8 cellular contexts compared by ENCODE assay signal in the genomic region with DNA sequence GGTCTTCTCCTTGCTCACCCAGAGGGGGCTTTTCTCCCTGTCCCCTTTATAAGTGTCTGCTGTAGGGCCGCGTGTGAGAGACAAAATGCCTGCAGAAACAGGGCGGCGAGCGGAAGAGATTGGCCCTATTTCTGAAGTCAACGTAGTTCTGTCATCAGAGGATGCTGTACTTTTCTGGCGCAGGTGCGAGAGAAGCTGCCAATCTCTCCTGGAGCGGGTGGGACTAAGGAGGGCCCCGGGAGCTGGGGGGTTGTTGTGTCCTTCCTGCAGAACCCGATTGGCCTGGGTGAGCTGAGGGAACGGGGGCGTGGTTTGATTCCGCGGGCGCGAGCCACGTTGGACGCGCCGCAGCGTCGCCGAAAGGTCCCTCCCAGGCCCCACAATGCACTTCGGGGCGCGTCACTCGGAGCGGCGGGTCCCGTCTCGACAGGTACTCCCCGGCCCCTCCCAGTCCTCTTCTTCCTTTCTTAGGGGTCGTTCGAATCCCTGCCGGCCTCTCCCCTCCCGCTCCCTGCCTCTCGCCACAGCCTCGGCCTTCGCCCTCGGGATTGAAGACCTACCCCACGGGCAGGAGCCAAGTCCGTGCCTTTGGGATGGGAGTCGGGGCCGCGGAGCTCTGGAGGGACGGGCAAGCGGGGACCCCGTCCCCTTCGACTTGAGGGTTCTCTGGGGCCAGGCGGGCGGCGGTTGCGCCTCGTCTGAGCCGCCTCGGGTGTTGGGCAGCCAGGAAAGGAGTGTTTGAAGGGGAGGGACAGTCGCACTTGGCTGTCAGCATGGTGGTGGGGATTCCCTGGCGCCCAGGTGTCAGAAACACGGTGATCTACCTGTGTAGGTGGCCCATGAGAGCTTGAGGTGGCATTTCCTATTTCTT. TPM values are rescaled to one million over a fixed set of nuclear protein-coding genes. Genes with fewer than 3 reads are reported as not detected.
DNase-seq lines count a peak whose midpoint lies in the region; ATAC-seq and TF ChIP-seq lines count a peak whose summit lies in the region.

A gene with protein sequence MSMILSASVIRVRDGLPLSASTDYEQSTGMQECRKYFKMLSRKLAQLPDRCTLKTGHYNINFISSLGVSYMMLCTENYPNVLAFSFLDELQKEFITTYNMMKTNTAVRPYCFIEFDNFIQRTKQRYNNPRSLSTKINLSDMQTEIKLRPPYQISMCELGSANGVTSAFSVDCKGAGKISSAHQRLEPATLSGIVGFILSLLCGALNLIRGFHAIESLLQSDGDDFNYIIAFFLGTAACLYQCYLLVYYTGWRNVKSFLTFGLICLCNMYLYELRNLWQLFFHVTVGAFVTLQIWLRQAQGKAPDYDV (plus strand): TSS at position 387 of the 871 bp plus-strand sequence. CDS start 7,275 bp downstream, outside the sequence.

- peak in 1 of 2 donors; percentile 54 for TF ChIP-seq RAD21 in liver (IDR thresholded peaks at IDR 0.05)

- no peaks in the 10 kb centered on the region for H3K27me3 ChIP-seq in liver (ENCODE audit: control insufficient read depth in 4 of 4, insufficient read depth in 4 of 4, low read length in 3 of 4)

- no peaks in the 10 kb centered on the region for H3K9me3 ChIP-seq in liver (ENCODE audit: control insufficient read depth in 4 of 4, low read length in 3 of 4)

- H3K36me3 ChIP-seq in liver (ENCODE audit: control insufficient read depth in 4 of 4, insufficient read depth in 3 of 4, low read depth in 1 of 4, low read length in 3 of 4), result no peaks in the 10 kb centered on the region

- ATAC-seq in GM19372 (IDR thresholded peaks at IDR 0.05; ENCODE audit: low read depth, unreplicated experiment), result peak; percentile 99
- ATAC-seq in HG03558 (IDR thresholded peaks at IDR 0.05; ENCODE audit: extremely low read depth, unreplicated experiment), result peak; percentile 85

- peaks cover 6 to 17% (median 10%) of the 10 kb centered on the region in 4 donors for H3K4me1 ChIP-seq in liver (ENCODE audit: control insufficient read depth in 4 of 4, insufficient read depth in 4 of 4, low read length in 3 of 4)

- peak within 1 kb of the TSS; percentile 68 to 89 for H3K9ac ChIP-seq in liver (ENCODE audit: low read depth in 1 of 2, low read length in 2 of 2)

- no peak for TF ChIP-seq CTCF in liver (IDR thresholded peaks at IDR 0.05; ENCODE audit: low read depth, low read length, missing input control)

- under 1% methylated on average over 60 of the region's 60 CpGs for WGBS in liver

- DNase-seq in C1 segment of cervical spinal cord (lab: John Stamatoyannopoulos, UW) (peak; percentile 63 to 98 (median 86)), NCI-H748 treated with DMSO at 0.1 percent for 48 hours (lab: John Stamatoyannopoulos, UW) (peak; percentile 85), dermis microvascular lymphatic vessel endothelial cell (ENCODE audit: low read depth in 2 of 2) (peak; percentile 77 to 95)
- DNase-seq in activated CD4-positive, alpha-beta T cell treated with anti-CD3 and anti-CD28 coated beads, Interleukin-2, amount 50 U/mL, for 24 hours (ENCODE audit: low read depth in 1 of 2, low spot score in 1 of 2), result peak; percentile 82 to 95
- DNase-seq in stimulated activated CD4-positive, alpha-beta T cell treated with anti-CD3 and anti-CD28 coated beads, Interleukin-4, amount 100 ng/mL, for 24 hours, result peak; percentile 95

- H3K27ac ChIP-seq in liver (ENCODE audit: low read depth in 1 of 2, low read length in 2 of 2), result peak within 1 kb of the TSS; percentile 75 to 88

- peak within 1 kb of the TSS; percentile 64 to 86 (median 82) for H3K4me3 ChIP-seq in liver (ENCODE audit: low read depth in 1 of 3, low read length in 3 of 3)

TF ChIP-seq in liver, 16 proteins besides CTCF, POLR2A, EP300 and RAD21:
- TF ChIP-seq FOXA2 (IDR thresholded peaks at IDR 0.05) (no peak), FOXA1 (IDR thresholded peaks at IDR 0.05) (no peak), GABPA (IDR thresholded peaks at IDR 0.05 in 1 of 2, conservative IDR thresholded peaks at IDR 0.05 in 1 of 2) (peak in 1 of 2 donors; percentile 63), JUND (IDR thresholded peaks at IDR 0.05) (peak in 1 of 2 donors; percentile 43), YY1 (IDR thresholded peaks at IDR 0.05) (peak; percentile 83), EGR1 (IDR thresholded peaks at IDR 0.05; ENCODE audit: low read depth in 2 of 2) (peak in 1 of 2 donors; percentile 34), TAF1 (conservative IDR thresholded peaks at IDR 0.05) (peak; percentile 30), HNF4A (conservative IDR thresholded peaks at IDR 0.05) (peak; percentile 29 to 48), HNF4G (IDR thresholded peaks at IDR 0.05) (no peak), SP1 (IDR thresholded peaks at IDR 0.05) (peak; percentile 70), NR2F2 (IDR thresholded peaks at IDR 0.05) (no peak), RXRA (IDR thresholded peaks at IDR 0.05) (peak; percentile 57 to 70)
- TF ChIP-seq, protein P1, sequence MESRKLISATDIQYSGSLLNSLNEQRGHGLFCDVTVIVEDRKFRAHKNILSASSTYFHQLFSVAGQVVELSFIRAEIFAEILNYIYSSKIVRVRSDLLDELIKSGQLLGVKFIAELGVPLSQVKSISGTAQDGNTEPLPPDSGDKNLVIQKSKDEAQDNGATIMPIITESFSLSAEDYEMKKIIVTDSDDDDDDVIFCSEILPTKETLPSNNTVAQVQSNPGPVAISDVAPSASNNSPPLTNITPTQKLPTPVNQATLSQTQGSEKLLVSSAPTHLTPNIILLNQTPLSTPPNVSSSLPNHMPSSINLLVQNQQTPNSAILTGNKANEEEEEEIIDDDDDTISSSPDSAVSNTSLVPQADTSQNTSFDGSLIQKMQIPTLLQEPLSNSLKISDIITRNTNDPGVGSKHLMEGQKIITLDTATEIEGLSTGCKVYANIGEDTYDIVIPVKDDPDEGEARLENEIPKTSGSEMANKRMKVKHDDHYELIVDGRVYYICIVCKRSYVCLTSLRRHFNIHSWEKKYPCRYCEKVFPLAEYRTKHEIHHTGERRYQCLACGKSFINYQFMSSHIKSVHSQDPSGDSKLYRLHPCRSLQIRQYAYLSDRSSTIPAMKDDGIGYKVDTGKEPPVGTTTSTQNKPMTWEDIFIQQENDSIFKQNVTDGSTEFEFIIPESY (IDR thresholded peaks at IDR 0.05), result no peak
- TF ChIP-seq, protein P2, sequence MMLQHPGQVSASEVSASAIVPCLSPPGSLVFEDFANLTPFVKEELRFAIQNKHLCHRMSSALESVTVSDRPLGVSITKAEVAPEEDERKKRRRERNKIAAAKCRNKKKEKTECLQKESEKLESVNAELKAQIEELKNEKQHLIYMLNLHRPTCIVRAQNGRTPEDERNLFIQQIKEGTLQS (IDR thresholded peaks at IDR 0.05), result no peak
- TF ChIP-seq, protein P3, sequence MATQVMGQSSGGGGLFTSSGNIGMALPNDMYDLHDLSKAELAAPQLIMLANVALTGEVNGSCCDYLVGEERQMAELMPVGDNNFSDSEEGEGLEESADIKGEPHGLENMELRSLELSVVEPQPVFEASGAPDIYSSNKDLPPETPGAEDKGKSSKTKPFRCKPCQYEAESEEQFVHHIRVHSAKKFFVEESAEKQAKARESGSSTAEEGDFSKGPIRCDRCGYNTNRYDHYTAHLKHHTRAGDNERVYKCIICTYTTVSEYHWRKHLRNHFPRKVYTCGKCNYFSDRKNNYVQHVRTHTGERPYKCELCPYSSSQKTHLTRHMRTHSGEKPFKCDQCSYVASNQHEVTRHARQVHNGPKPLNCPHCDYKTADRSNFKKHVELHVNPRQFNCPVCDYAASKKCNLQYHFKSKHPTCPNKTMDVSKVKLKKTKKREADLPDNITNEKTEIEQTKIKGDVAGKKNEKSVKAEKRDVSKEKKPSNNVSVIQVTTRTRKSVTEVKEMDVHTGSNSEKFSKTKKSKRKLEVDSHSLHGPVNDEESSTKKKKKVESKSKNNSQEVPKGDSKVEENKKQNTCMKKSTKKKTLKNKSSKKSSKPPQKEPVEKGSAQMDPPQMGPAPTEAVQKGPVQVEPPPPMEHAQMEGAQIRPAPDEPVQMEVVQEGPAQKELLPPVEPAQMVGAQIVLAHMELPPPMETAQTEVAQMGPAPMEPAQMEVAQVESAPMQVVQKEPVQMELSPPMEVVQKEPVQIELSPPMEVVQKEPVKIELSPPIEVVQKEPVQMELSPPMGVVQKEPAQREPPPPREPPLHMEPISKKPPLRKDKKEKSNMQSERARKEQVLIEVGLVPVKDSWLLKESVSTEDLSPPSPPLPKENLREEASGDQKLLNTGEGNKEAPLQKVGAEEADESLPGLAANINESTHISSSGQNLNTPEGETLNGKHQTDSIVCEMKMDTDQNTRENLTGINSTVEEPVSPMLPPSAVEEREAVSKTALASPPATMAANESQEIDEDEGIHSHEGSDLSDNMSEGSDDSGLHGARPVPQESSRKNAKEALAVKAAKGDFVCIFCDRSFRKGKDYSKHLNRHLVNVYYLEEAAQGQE (IDR thresholded peaks at IDR 0.05), result peak; percentile 79
- TF ChIP-seq, protein P4, sequence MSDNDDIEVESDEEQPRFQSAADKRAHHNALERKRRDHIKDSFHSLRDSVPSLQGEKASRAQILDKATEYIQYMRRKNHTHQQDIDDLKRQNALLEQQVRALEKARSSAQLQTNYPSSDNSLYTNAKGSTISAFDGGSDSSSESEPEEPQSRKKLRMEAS (IDR thresholded peaks at IDR 0.05), result no peak

RNA-seq across cellular contexts. Expression of the gene that starts here (rescaled TPM):
- total RNA-seq in dermis microvascular lymphatic vessel endothelial cell (28.7 and 36.7 TPM in 2 replicates), liver (10 to 100 TPM; 20.3 to 21.7 TPM)
- 10 to 100 TPM in 1 of 2 donors, 1 to 10 TPM in 1; 9.7 to 11.9 TPM for polyA plus RNA-seq in liver

Comparison
In these comparisons a context has a peak if more than half of its experiments do, and no peak if none do; other contexts are left out.
1. Peak in every context shown above with its lines: DNase-seq, ATAC-seq, H3K4me3 ChIP-seq and H3K27ac ChIP-seq.